ENCODE assay signal across 8 cellular contexts in genomic region chr6:87155272-87155919, GRCh38. TPM values are rescaled to one million over a fixed set of nuclear protein-coding genes. Genes with fewer than 3 reads are reported as not detected.
A peak's percentile ranks its signal among the peaks of the same experiment; 100 is the strongest.
DNase-seq lines count a peak whose midpoint lies in the region; ATAC-seq and TF ChIP-seq lines count a peak whose summit lies in the region.

Gene ZNF292, plus strand, starts transcription at chr6:87155565. Its CDS starts 27 bp downstream, at chr6:87155592.

- H3K4me1 ChIP-seq in liver (ENCODE audit: control insufficient read depth in 4 of 4, insufficient read depth in 4 of 4, low read length in 3 of 4) = peaks cover 0 to 29% (median 9%) of the 10 kb centered on the region in 4 donors

- peak in 1 of 2 donors; percentile 6 for TF ChIP-seq RAD21 in liver (IDR thresholded peaks at IDR 0.05)

- H3K9ac ChIP-seq in liver (ENCODE audit: low read depth in 1 of 2, low read length in 2 of 2) = peak within 1 kb of the TSS; percentile 89 to 93

- peak within 1 kb of the TSS; percentile 96 to 97 for H3K27ac ChIP-seq in liver (ENCODE audit: low read depth in 1 of 2, low read length in 2 of 2)

- DNase-seq in C1 segment of cervical spinal cord (lab: John Stamatoyannopoulos, UW) (peak; percentile 65 to 99 (median 98)), NCI-H748 treated with DMSO at 0.1 percent for 48 hours (lab: John Stamatoyannopoulos, UW) (peak; percentile 93), dermis blood vessel endothelial cell (peak; percentile 98)
- peak; percentile 92 for DNase-seq in activated CD4-positive, alpha-beta T cell treated with anti-CD3 and anti-CD28 coated beads, Interleukin-2, amount 50 U/mL, for 4 hours
- peak; percentile 98 for DNase-seq in stimulated activated CD4-positive, alpha-beta T cell treated with anti-CD3 and anti-CD28 coated beads, Interleukin-4, amount 100 ng/mL, for 24 hours

- under 1% methylated on average over 69 of the region's 69 CpGs for WGBS in liver

- no peak for TF ChIP-seq CTCF in liver (IDR thresholded peaks at IDR 0.05; ENCODE audit: low read depth, low read length, missing input control)

- H3K9me3 ChIP-seq in liver (ENCODE audit: control insufficient read depth in 4 of 4, low read length in 3 of 4) = no peaks in the 10 kb centered on the region

- peak within 1 kb of the TSS; percentile 89 to 95 (median 90) for H3K4me3 ChIP-seq in liver (ENCODE audit: low read depth in 1 of 3, low read length in 3 of 3)

- H3K27me3 ChIP-seq in liver (ENCODE audit: control insufficient read depth in 4 of 4, insufficient read depth in 4 of 4, low read length in 3 of 4) = no peaks in the 10 kb centered on the region

- ATAC-seq in GM19372 (IDR thresholded peaks at IDR 0.05; ENCODE audit: low read depth, unreplicated experiment) = peak; percentile 70
- peak; percentile 36 for ATAC-seq in HG03558 (IDR thresholded peaks at IDR 0.05; ENCODE audit: extremely low read depth, unreplicated experiment)

- H3K36me3 ChIP-seq in liver (ENCODE audit: control insufficient read depth in 4 of 4, insufficient read depth in 3 of 4, low read depth in 1 of 4, low read length in 3 of 4) = peaks cover 0 to 2% (median 0%) of the 10 kb centered on the region in 4 donors

TF ChIP-seq in liver, 16 proteins besides CTCF, POLR2A, EP300 and RAD21:
- TF ChIP-seq NR2F2 (IDR thresholded peaks at IDR 0.05) (no peak), TAF1 (conservative IDR thresholded peaks at IDR 0.05) (no peak), YY1 (IDR thresholded peaks at IDR 0.05) (peak; percentile 99), REST (IDR thresholded peaks at IDR 0.05) (peak; percentile 9), ATF3 (IDR thresholded peaks at IDR 0.05) (peak; percentile 13), HNF4G (IDR thresholded peaks at IDR 0.05) (no peak), GABPA (IDR thresholded peaks at IDR 0.05 in 1 of 2, conservative IDR thresholded peaks at IDR 0.05 in 1 of 2) (peak in 1 of 2 donors; percentile 63), EGR1 (IDR thresholded peaks at IDR 0.05; ENCODE audit: low read depth in 2 of 2) (peak in 1 of 2 donors; percentile 77), FOXA2 (IDR thresholded peaks at IDR 0.05) (peak; percentile 13), FOXA1 (IDR thresholded peaks at IDR 0.05) (no peak), JUND (IDR thresholded peaks at IDR 0.05) (peak in 1 of 2 donors; percentile 32), ZBTB33 (IDR thresholded peaks at IDR 0.05) (peak; percentile 92), MAX (IDR thresholded peaks at IDR 0.05) (peak; percentile 99), RXRA (IDR thresholded peaks at IDR 0.05) (peak; percentile 60 to 79), HNF4A (conservative IDR thresholded peaks at IDR 0.05) (peak in 1 of 2 donors; percentile 32), SP1 (IDR thresholded peaks at IDR 0.05) (peak; percentile 82)

RNA-seq across cellular contexts. Expression of gene ZNF292, which starts in this region (rescaled TPM):
- total RNA-seq in dermis blood vessel endothelial cell (23.8 and 31.7 TPM in 2 replicates), liver (10 to 100 TPM; 12.1 to 16.4 TPM)
- 10 to 100 TPM in 1 of 2 donors, 1 to 10 TPM in 1; 2.7 to 12.8 TPM for polyA plus RNA-seq in liver

Comparison
In these comparisons a context has a peak if more than half of its experiments do, and no peak if none do; other contexts are left out.
1. Peak in every context shown above with its lines: DNase-seq, ATAC-seq, H3K4me3 ChIP-seq and H3K27ac ChIP-seq.